Comparison of ENCODE assay signal across 17 cellular contexts in genomic region chr20:7936735-7937078, GRCh38. TPM values are rescaled to one million over a fixed set of nuclear protein-coding genes. Genes with fewer than 3 reads are reported as not detected.
A peak's percentile ranks its signal among the peaks of the same experiment; 100 is the strongest.
DNase-seq lines count a peak whose midpoint lies in the region; ATAC-seq and TF ChIP-seq lines count a peak whose summit lies in the region.
"Had no signal": no experiment of that assay in that cellular context is flagged by ENCODE, and none has a peak within 500 bp of the region (broad histone marks: within the 10 kb centered on the region; RNA-seq: fewer than 3 reads in every experiment).

No MANE protein-coding gene starts in this region.

- in situ Hi-C loops in mammary epithelial cell (cut with MboI; ENCODE audit: low sequenced_read_pairs in 2 of 2) = loop anchor here in 1 of 2 donors (25.0 kb wide), 1 partner anchor 776 kb away; no protein-coding TSS in a partner anchor

- no peaks in the 10 kb centered on the region for H3K79me2 ChIP-seq in KMS-11 (ENCODE audit: insufficient read depth, low read depth)
- H3K79me2 ChIP-seq in mammary epithelial cell (ENCODE audit: insufficient read depth, low read length) = no peaks in the 10 kb centered on the region

- no peak overlapping the region for H3K27ac Mint-ChIP-seq in mesothelial cell of epicardium
- H3K27ac Mint-ChIP-seq in activated CD4-positive, alpha-beta T cell treated with anti-CD3 and anti-CD28 coated beads for 36 hours = no peak overlapping the region
- no peak overlapping the region for H3K27ac Mint-ChIP-seq in effector memory CD8-positive, alpha-beta T cell
- H3K27ac Mint-ChIP-seq: activated CD8-positive, alpha-beta memory T cell treated with anti-CD3 and anti-CD28 coated beads, Interleukin-2, amount 10 ng/mL, durations not matched to agents 7 days and 5 days; activated naive CD8-positive, alpha-beta T cell treated with anti-CD3 and anti-CD28 coated beads, Interleukin-2, amount 50 U/mL, for 24 hours; activated T-helper 17 cell treated with anti-CD3 and anti-CD28 coated beads, Interleukin-2, amount 50 U/mL, for 72 hours had no signal

- DNase-seq in mammary epithelial cell (no peak), mesothelial cell of epicardium (ENCODE audit: low spot score in 2 of 2, unreplicated experiment in 2 of 2) (no peak), SKM-1 (lab: John Stamatoyannopoulos, UW; ENCODE audit: unreplicated experiment) (no peak)
- DNase-seq in activated CD4-positive, alpha-beta T cell treated with anti-CD3 and anti-CD28 coated beads for 36 hours = no peak
- DNase-seq in effector memory CD8-positive, alpha-beta T cell = no peak
- no peak for DNase-seq in activated T-cell treated with anti-CD3 and anti-CD28 coated beads, Interleukin-2, amount 50 U/mL, for 1 hour

- no TSS peak for BruUV-seq in mammary epithelial cell (replicated peaks; lab: Mats Ljungman, UMichigan)

- H3K4me3 ChIP-seq in KMS-11 (IDR thresholded peaks at IDR 0.05; ENCODE audit: insufficient read depth, low read depth, low read length) = no peak overlapping the region
- no peak overlapping the region for H3K4me3 ChIP-seq in mammary epithelial cell (replicated peaks in 1 of 3; ENCODE audit: insufficient read depth in 1 of 3, low read depth in 2 of 3, low read length in 3 of 3)

- CTCF ChIA-PET in mammary epithelial cell (lab: Charles Lee; ENCODE audit: low non-redundant PET) = interaction anchor here (0.5 to 1.0 kb wide), 10 partner anchors 10 to 789 kb away, joined by 3 to 19 read pairs (median 7); no protein-coding TSS in a partner anchor
- CTCF ChIA-PET in activated CD4-positive, alpha-beta T cell treated with anti-CD3 and anti-CD28 coated beads for 36 hours (lab: Charles Lee) = interaction anchor here (0.7 to 5.6 kb wide), 9 partner anchors 10 to 792 kb away, joined by 3 to 55 read pairs (median 4); no protein-coding TSS in a partner anchor

- no peak for ATAC-seq in activated CD4-positive, alpha-beta T cell treated with anti-CD3 and anti-CD28 coated beads for 36 hours
- ATAC-seq in effector memory CD8-positive, alpha-beta T cell (replicated peaks) = no peak
- ATAC-seq: activated naive CD8-positive, alpha-beta T cell treated with anti-CD3 and anti-CD28 coated beads, Interleukin-2, amount 50 U/mL, for 24 hours had no signal

- no peaks in the 10 kb centered on the region for H4K20me1 ChIP-seq in KMS-11 (ENCODE audit: insufficient read depth)
- H4K20me1 ChIP-seq in mammary epithelial cell (ENCODE audit: insufficient read depth, low read length) = no peaks in the 10 kb centered on the region

- H3K4me2 ChIP-seq in KMS-11 (no peak overlapping the region), mammary epithelial cell (ENCODE audit: insufficient read depth, low read depth, low read length) (peak overlapping the region; percentile 59)

- H3K4me1 ChIP-seq in KMS-11 (ENCODE audit: low read depth, poor library complexity, severe bottlenecking) (no peaks in the 10 kb centered on the region), mammary epithelial cell (ENCODE audit: insufficient read depth, low read length) (peaks cover 12% of the 10 kb centered on the region)

- H3K9me3 ChIP-seq in mammary epithelial cell (replicated peaks; ENCODE audit: insufficient read depth, low read length) = no peaks in the 10 kb centered on the region
- H3K9me3 ChIP-seq: gastroesophageal sphincter had no signal

- H3K27ac ChIP-seq in 22Rv1 (no peak overlapping the region), KMS-11 (no peak overlapping the region), mammary epithelial cell (ENCODE audit: insufficient read depth, low read depth, low read length) (no peak overlapping the region)
- H3K27ac ChIP-seq: gastroesophageal sphincter had no signal

- H2AFZ ChIP-seq in KMS-11 (ENCODE audit: low read depth) (no peak overlapping the region), mammary epithelial cell (ENCODE audit: low read depth, low read length) (no peak overlapping the region)

- 18% methylated on average over 4 of the region's 4 CpGs for WGBS in mammary epithelial cell (ENCODE audit: low coverage, missing lambda C conversion rate)

- no peaks in the 10 kb centered on the region for H3K36me3 Mint-ChIP-seq in mesothelial cell of epicardium
- no peaks in the 10 kb centered on the region for H3K36me3 Mint-ChIP-seq in activated CD4-positive, alpha-beta T cell treated with anti-CD3 and anti-CD28 coated beads for 36 hours (ENCODE audit: low read depth)
- no peaks in the 10 kb centered on the region for H3K36me3 Mint-ChIP-seq in effector memory CD8-positive, alpha-beta T cell (ENCODE audit: insufficient read depth)
- H3K36me3 Mint-ChIP-seq: activated CD8-positive, alpha-beta memory T cell treated with anti-CD3 and anti-CD28 coated beads, Interleukin-2, amount 10 ng/mL, durations not matched to agents 7 days and 5 days had no signal

- dilution Hi-C loops in mammary epithelial cell (cut with HindIII; ENCODE audit: low sequenced_read_pairs) = no loop called here

- TF ChIP-seq CTCF in 22Rv1 (IDR thresholded peaks at IDR 0.05) = peak; percentile 57
- peak; percentile 22 for TF ChIP-seq CTCF in KMS-11 (conservative IDR thresholded peaks at IDR 0.05; ENCODE audit: low read depth, low read length)
- no peak for TF ChIP-seq CTCF in mammary epithelial cell (conservative IDR thresholded peaks at IDR 0.05 in 1 of 2, IDR thresholded peaks at IDR 0.05 in 1 of 2; ENCODE audit: extremely low read depth in 1 of 2, insufficient read depth in 1 of 2, low read depth in 1 of 2, low read length in 2 of 2)
- TF ChIP-seq CTCF in mesothelial cell of epicardium (IDR thresholded peaks at IDR 0.05; ENCODE audit: unreplicated experiment) = no peak

- no peaks in the 10 kb centered on the region for H3K36me3 ChIP-seq in KMS-11 (ENCODE audit: insufficient read depth)
- H3K36me3 ChIP-seq in mammary epithelial cell (ENCODE audit: insufficient read depth, low read length) = no peaks in the 10 kb centered on the region
- H3K36me3 ChIP-seq: gastroesophageal sphincter had no signal

- POLR2A ChIA-PET in activated CD4-positive, alpha-beta T cell treated with anti-CD3 and anti-CD28 coated beads for 36 hours (lab: Charles Lee) = interaction anchor here (0.9 kb wide), 1 partner anchor 785 kb away, joined by 3 read pairs; no protein-coding TSS in a partner anchor

- peaks cover 13% of the 10 kb centered on the region for H3K4me1 Mint-ChIP-seq in mesothelial cell of epicardium
- no peaks in the 10 kb centered on the region for H3K4me1 Mint-ChIP-seq in activated CD4-positive, alpha-beta T cell treated with anti-CD3 and anti-CD28 coated beads for 36 hours
- H3K4me1 Mint-ChIP-seq in effector memory CD8-positive, alpha-beta T cell (ENCODE audit: low read depth in 2 of 2) = no peaks in the 10 kb centered on the region
- H3K4me1 Mint-ChIP-seq: activated CD8-positive, alpha-beta memory T cell treated with anti-CD3 and anti-CD28 coated beads, Interleukin-2, amount 10 ng/mL, durations not matched to agents 7 days and 5 days; activated naive CD8-positive, alpha-beta T cell treated with anti-CD3 and anti-CD28 coated beads, Interleukin-2, amount 50 U/mL, for 24 hours; activated T-helper 17 cell treated with anti-CD3 and anti-CD28 coated beads, Interleukin-2, amount 50 U/mL, for 72 hours had no signal

- peaks cover 7% of the 10 kb centered on the region for H3K9me3 Mint-ChIP-seq in mesothelial cell of epicardium
- H3K9me3 Mint-ChIP-seq in activated CD4-positive, alpha-beta T cell treated with anti-CD3 and anti-CD28 coated beads for 36 hours (ENCODE audit: low read depth) = no peaks in the 10 kb centered on the region
- no peaks in the 10 kb centered on the region for H3K9me3 Mint-ChIP-seq in effector memory CD8-positive, alpha-beta T cell
- H3K9me3 Mint-ChIP-seq: activated naive CD8-positive, alpha-beta T cell treated with anti-CD3 and anti-CD28 coated beads, Interleukin-2, amount 50 U/mL, for 24 hours; activated T-helper 17 cell treated with anti-CD3 and anti-CD28 coated beads, Interleukin-2, amount 50 U/mL, for 72 hours had no signal

- H3K27me3 ChIP-seq in KMS-11 (ENCODE audit: insufficient read depth, low read depth) (no peaks in the 10 kb centered on the region), mammary epithelial cell (ENCODE audit: insufficient read depth, low read length) (no peaks in the 10 kb centered on the region)
- H3K27me3 ChIP-seq: gastroesophageal sphincter had no signal

- H3K27me3 Mint-ChIP-seq in mesothelial cell of epicardium (ENCODE audit: low read depth) = peaks cover 13% of the 10 kb centered on the region
- H3K27me3 Mint-ChIP-seq in activated CD4-positive, alpha-beta T cell treated with anti-CD3 and anti-CD28 coated beads for 36 hours = peaks cover 19% of the 10 kb centered on the region
- H3K27me3 Mint-ChIP-seq in effector memory CD8-positive, alpha-beta T cell = peaks cover 11 to 28% of the 10 kb centered on the region in 2 donors

- no peak overlapping the region for H3K9ac ChIP-seq in KMS-11
- no peak overlapping the region for H3K9ac ChIP-seq in mammary epithelial cell (ENCODE audit: insufficient read depth, low read length)

- peak overlapping the region; percentile 54 for H3K4me3 Mint-ChIP-seq in mesothelial cell of epicardium
- H3K4me3 Mint-ChIP-seq in activated CD4-positive, alpha-beta T cell treated with anti-CD3 and anti-CD28 coated beads for 36 hours = no peak overlapping the region
- no peak overlapping the region for H3K4me3 Mint-ChIP-seq in effector memory CD8-positive, alpha-beta T cell
- H3K4me3 Mint-ChIP-seq: activated CD8-positive, alpha-beta memory T cell treated with anti-CD3 and anti-CD28 coated beads, Interleukin-2, amount 10 ng/mL, durations not matched to agents 7 days and 5 days; activated naive CD8-positive, alpha-beta T cell treated with anti-CD3 and anti-CD28 coated beads, Interleukin-2, amount 50 U/mL, for 24 hours; activated T-helper 17 cell treated with anti-CD3 and anti-CD28 coated beads, Interleukin-2, amount 50 U/mL, for 72 hours had no signal

- intact Hi-C loops in mammary epithelial cell (cut with micrococcal nuclease) = loop anchor here (1.0 to 5.0 kb wide), 4 partner anchors 81 to 786 kb away; partner anchors contain the start of gene TMX4
- intact Hi-C loops in activated CD4-positive, alpha-beta T cell treated with anti-CD3 and anti-CD28 coated beads for 36 hours (cut with DNase I, micrococcal nuclease) = loop anchor here (1.0 to 10.0 kb wide), 4 partner anchors 44 to 786 kb away; no protein-coding TSS in a partner anchor

RNA-seq across cellular contexts. Expression of gene HAO1, which starts 3.6 kb away (rescaled TPM):
- not detected for total RNA-seq in mammary epithelial cell
- polyA plus RNA-seq in mammary epithelial cell = not detected
- not detected for polyA minus RNA-seq in mammary epithelial cell
- total RNA-seq in mesothelial cell of epicardium = not detected in 3 replicates
- not detected for total RNA-seq in activated CD4-positive, alpha-beta T cell treated with anti-CD3 and anti-CD28 coated beads for 36 hours
- total RNA-seq: A673; activated CD8-positive, alpha-beta memory T cell treated with anti-CD3 and anti-CD28 coated beads, Interleukin-2, amount 10 ng/mL, durations not matched to agents 7 days and 5 days; activated T-helper 17 cell treated with anti-CD3 and anti-CD28 coated beads, Interleukin-2, amount 50 U/mL, for 72 hours; dermis blood vessel endothelial cell; gastroesophageal sphincter; IMR-90; skeletal muscle tissue had no signal
- polyA plus RNA-seq: esophagus, IMR-90 had no signal

Comparison
In these comparisons a context has a peak if more than half of its experiments do, and no peak if none do; other contexts are left out.
1. CTCF ChIP-seq: peak in 22Rv1 (single experiment) and KMS-11 (single experiment); none in mammary epithelial cell (0 of 2) and mesothelial cell of epicardium (single experiment).